ENCODE assay signal across 1 cellular context in genomic region chr11:115659061-115659963, GRCh38.
TF ChIP-seq lines count a peak whose summit lies in the region.

No MANE protein-coding gene starts in this region.

TF ChIP-seq in HEK293, 187 proteins besides CTCF, POLR2A, EP300 and RAD21 (continued from another document):
- TF ChIP-seq, protein P1, sequence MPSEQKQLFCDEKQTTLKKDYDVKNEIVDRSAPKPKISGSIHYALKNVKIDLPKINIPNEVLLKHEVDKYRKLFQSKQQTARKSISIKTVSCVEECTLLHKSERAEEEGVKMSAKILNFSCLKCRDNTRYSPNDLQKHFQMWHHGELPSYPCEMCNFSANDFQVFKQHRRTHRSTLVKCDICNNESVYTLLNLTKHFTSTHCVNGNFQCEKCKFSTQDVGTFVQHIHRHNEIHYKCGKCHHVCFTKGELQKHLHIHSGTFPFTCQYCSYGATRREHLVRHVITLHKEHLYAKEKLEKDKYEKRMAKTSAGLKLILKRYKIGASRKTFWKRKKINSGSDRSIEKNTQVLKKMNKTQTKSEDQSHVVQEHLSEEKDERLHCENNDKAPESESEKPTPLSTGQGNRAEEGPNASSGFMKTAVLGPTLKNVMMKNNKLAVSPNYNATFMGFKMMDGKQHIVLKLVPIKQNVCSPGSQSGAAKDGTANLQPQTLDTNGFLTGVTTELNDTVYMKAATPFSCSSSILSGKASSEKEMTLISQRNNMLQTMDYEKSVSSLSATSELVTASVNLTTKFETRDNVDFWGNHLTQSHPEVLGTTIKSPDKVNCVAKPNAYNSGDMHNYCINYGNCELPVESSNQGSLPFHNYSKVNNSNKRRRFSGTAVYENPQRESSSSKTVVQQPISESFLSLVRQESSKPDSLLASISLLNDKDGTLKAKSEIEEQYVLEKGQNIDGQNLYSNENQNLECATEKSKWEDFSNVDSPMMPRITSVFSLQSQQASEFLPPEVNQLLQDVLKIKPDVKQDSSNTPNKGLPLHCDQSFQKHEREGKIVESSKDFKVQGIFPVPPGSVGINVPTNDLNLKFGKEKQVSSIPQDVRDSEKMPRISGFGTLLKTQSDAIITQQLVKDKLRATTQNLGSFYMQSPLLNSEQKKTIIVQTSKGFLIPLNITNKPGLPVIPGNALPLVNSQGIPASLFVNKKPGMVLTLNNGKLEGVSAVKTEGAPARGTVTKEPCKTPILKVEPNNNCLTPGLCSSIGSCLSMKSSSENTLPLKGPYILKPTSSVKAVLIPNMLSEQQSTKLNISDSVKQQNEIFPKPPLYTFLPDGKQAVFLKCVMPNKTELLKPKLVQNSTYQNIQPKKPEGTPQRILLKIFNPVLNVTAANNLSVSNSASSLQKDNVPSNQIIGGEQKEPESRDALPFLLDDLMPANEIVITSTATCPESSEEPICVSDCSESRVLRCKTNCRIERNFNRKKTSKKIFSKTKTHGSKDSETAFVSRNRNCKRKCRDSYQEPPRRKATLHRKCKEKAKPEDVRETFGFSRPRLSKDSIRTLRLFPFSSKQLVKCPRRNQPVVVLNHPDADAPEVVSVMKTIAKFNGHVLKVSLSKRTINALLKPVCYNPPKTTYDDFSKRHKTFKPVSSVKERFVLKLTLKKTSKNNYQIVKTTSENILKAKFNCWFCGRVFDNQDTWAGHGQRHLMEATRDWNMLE (tag by site-specific recombination; conservative IDR thresholded peaks at IDR 0.05; ENCODE audit: low read depth): no peak
- TF ChIP-seq ZNF48 (tag by site-specific recombination; IDR thresholded peaks at IDR 0.05) (no peak), RBAK (tag by site-specific recombination; IDR thresholded peaks at IDR 0.05) (no peak)
